ENCODE assay signal across 8 cellular contexts in the genomic region with DNA sequence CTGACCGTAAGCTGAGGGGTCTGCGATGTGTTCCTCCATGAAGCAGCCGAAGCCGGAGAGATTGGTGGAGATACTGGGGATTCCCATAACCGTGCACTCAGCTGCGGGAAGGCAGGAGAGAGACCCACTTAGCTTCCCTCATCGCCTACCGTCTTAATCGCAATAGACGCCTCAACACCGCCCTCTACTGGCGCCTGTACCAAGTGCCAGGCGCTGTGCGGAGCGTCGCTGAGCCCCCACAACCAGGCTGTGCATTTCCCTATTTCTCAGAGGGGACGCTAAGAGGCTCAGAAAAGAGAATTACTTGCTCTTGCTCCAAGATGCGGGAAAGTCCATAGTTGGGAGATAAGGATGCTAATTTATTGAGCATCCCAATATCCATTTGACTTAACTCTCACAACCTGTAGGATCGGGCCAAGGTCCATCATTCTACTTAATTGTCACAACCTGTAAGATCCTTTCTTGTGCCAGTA.
A peak's percentile ranks its signal among the peaks of the same experiment; 100 is the strongest.
DNase-seq lines count a peak whose midpoint lies in the region; ATAC-seq, FAIRE-seq and TF ChIP-seq lines count a peak whose summit lies in the region.

No MANE protein-coding gene starts in this region.

- in situ Hi-C loops in astrocyte of the spinal cord (cut with HindIII; ENCODE audit: low sequenced_read_pairs) = no loop called here

- POLR2A ChIA-PET in GM10248 (lab: Yijun Ruan, JAX) = interaction anchor here (0.6 to 1.7 kb wide), 8 partner anchors 8 to 149 kb away, joined by 3 to 10 read pairs (median 4); no protein-coding TSS in a partner anchor

- TF ChIP-seq CTCF in GM10248 (IDR thresholded peaks at IDR 0.05; ENCODE audit: control extremely low read depth, extremely low read depth, low read depth, missing control alignments) (peak; percentile 93), astrocyte of the spinal cord (IDR thresholded peaks at IDR 0.05; ENCODE audit: low read depth, low read length) (peak; percentile 96)

- ATAC-seq in GM19463 (IDR thresholded peaks at IDR 0.05; ENCODE audit: unreplicated experiment) = no peak

- DNase-seq in GM10248 (ENCODE audit: extremely low spot score) (peak; percentile 77), NCI-H1694 (lab: John Stamatoyannopoulos, UW) (peak; percentile 89), astrocyte of the spinal cord (ENCODE audit: low read depth, low spot score) (peak; percentile 77), iPS-NIHi7 (ENCODE audit: extremely low spot score) (peak; percentile 88), HPDE6-E6E7 (ENCODE audit: extremely low spot score) (no peak)
- DNase-seq in stimulated activated CD4-positive, alpha-beta T cell treated with anti-CD3 and anti-CD28 coated beads, Interleukin-1b, Interleukin-23, amount 100 ng/mL, for 1 hour (ENCODE audit: low read depth in 2 of 2) = peak; percentile 55 to 82

- no peak overlapping the region for H3K4me3 ChIP-seq in astrocyte of the spinal cord (ENCODE audit: low read depth, low read length)

- FAIRE-seq in TTC549 (lab: Jason Lieb, UNC) = peak; percentile 46

- CTCF ChIA-PET in GM10248 (lab: Yijun Ruan, JAX) = interaction anchor here (0.6 to 6.3 kb wide), 46 partner anchors 9 to 325 kb away, joined by 3 to 53 read pairs (median 4); a partner anchor contains a TSS
